ENCODE assay signal across 14 cellular contexts in genomic region chr2:59276917-59277316, GRCh38.
"Had no signal": no experiment of that assay in that cellular context is flagged by ENCODE, and none has a peak within 500 bp of the region (broad histone marks: within the 10 kb centered on the region; RNA-seq: fewer than 3 reads in every experiment).

No MANE protein-coding gene starts in this region.

- DNase-seq: activated CD4-positive, alpha-beta T cell treated with anti-CD3 and anti-CD28 coated beads for 36 hours; activated CD4-positive, alpha-beta T cell treated with anti-CD3 and anti-CD28 coated beads, Interleukin-2, amount 50 U/mL, for 48 hours; activated gamma-delta T cell treated with Interleukin-2 at 50 U/mL for 16 hours; erythroblast; gastrocnemius medialis; head of caudate nucleus; naive B cell; pancreas; stimulated activated naive CD8-positive, alpha-beta T cell treated with anti-CD3 and anti-CD28 coated beads, Interleukin-15, Interleukin-2, amounts not matched to agents 100 U/mL and 50 U/mL, for 24 hours; substantia nigra had no signal

- FAIRE-seq: astrocyte, keratinocyte, pancreas, TTC549 had no signal

- ATAC-seq: activated CD4-positive, alpha-beta T cell treated with anti-CD3 and anti-CD28 coated beads for 36 hours; activated naive CD4-positive, alpha-beta T cell treated with anti-CD3 and anti-CD28 coated beads, Interleukin-2, amount 50 U/mL, for 72 hours; gastrocnemius medialis; pancreas; stimulated activated naive CD8-positive, alpha-beta T cell treated with anti-CD3 and anti-CD28 coated beads, Interleukin-15, Interleukin-2, amounts not matched to agents 100 U/mL and 50 U/mL, for 24 hours had no signal
